10 cellular contexts compared by ENCODE assay signal in the genomic region with DNA sequence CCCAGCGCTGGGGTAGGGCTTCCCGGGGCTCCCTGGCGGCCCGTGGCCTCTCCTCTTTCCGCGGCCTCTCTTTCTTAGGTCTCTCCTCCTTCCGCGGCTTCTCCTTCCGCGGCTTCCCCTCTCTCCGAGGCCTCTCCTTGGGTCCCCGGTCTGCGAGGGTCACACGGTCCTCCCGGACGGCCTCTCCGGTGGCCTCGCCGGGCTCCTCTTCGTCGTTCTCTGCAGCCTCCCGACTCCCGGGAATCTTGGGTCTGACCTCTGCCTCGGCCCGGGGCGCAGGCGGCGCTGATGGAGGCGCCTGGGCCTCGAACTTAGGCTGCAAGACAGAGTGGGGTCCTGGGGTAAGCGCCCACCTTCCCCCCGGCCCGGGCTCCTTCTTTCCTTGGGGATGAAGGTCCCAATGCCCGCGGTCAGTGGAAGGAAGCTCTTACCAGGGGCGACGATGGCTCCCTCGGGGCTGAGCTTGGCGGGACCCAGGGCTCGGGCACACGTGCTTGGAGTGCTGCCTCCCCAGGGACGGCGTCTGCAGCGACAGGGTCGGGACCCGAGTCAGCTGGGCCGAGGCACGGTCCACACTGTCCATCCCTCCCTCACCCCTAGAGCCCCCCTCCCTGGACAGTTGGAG. TPM values are rescaled to one million over a fixed set of nuclear protein-coding genes. Genes with fewer than 3 reads are reported as not detected.
DNase-seq lines count a peak whose midpoint lies in the region; ATAC-seq, FAIRE-seq and TF ChIP-seq lines count a peak whose summit lies in the region.
"Had no signal": no experiment of that assay in that cellular context is flagged by ENCODE, and none has a peak within 500 bp of the region (broad histone marks: within the 10 kb centered on the region; RNA-seq: fewer than 3 reads in every experiment).

No MANE protein-coding gene starts in this region.

- H3K36me3 Mint-ChIP-seq in activated naive CD8-positive, alpha-beta T cell treated with anti-CD3 and anti-CD28 coated beads, Interleukin-2, amount 10 ng/mL, durations not matched to agents 7 days and 5 days: no peaks in the 10 kb centered on the region
- peaks cover 0 to 4% (median 0%) of the 10 kb centered on the region in 3 donors for H3K36me3 Mint-ChIP-seq in naive thymus-derived CD8-positive, alpha-beta T cell

- FAIRE-seq in GM12892 (lab: Jason Lieb, UNC): no peak

- ATAC-seq in activated naive CD8-positive, alpha-beta T cell treated with anti-CD3 and anti-CD28 coated beads, Interleukin-2, amount 10 ng/mL, durations not matched to agents 7 days and 5 days (ENCODE audit: low read depth): no peak
- peak in 1 of 2 donors; percentile 1 for ATAC-seq in naive thymus-derived CD8-positive, alpha-beta T cell
- no peak for ATAC-seq in HG03354 (IDR thresholded peaks at IDR 0.05; ENCODE audit: poor library complexity, severe bottlenecking, unreplicated experiment)

- H3K4me2 ChIP-seq in BLaER1 treated with 17β-estradiol and CSF1 and Interleukin-3, amounts not matched to agents 10 nM and 100 nM: peak overlapping the region; percentile 71 to 98 (median 86)

- peak overlapping the region in 8 of 11 experiments; percentile 0 to 57 (median 40); a peak in 12 of 22 replicates for H3K9ac ChIP-seq in BLaER1 treated with 17β-estradiol and CSF1 and Interleukin-3, amounts not matched to agents 10 nM and 100 nM

- POLR2A ChIA-PET in activated naive CD8-positive, alpha-beta T cell treated with anti-CD3 and anti-CD28 coated beads, Interleukin-2, amount 10 ng/mL, durations not matched to agents 7 days and 5 days (lab: Charles Lee): interaction anchor here (0.6 to 5.4 kb wide), 5 partner anchors 13 to 1301 kb away, joined by 3 to 31 read pairs (median 5); no protein-coding TSS in a partner anchor
- POLR2A ChIA-PET in naive thymus-derived CD8-positive, alpha-beta T cell (lab: Charles Lee): interaction anchor here (0.6 to 15.8 kb wide), 10 partner anchors 8 to 233 kb away, joined by 3 to 370 read pairs (median 10); a partner anchor contains a TSS

- peaks cover 3% of the 10 kb centered on the region for H3K4me1 Mint-ChIP-seq in activated naive CD8-positive, alpha-beta T cell treated with anti-CD3 and anti-CD28 coated beads, Interleukin-2, amount 10 ng/mL, durations not matched to agents 7 days and 5 days
- peaks cover 3 to 23% (median 17%) of the 10 kb centered on the region in 4 donors for H3K4me1 Mint-ChIP-seq in naive thymus-derived CD8-positive, alpha-beta T cell

- DNase-seq in Daoy (ENCODE audit: low read depth) (peak; percentile 19), epidermal melanocyte (ENCODE audit: insufficient read length, low spot score) (no peak), NCI-H510A treated with DMSO at 0.1 percent for 48 hours (lab: John Stamatoyannopoulos, UW) (no peak), GM12892 (ENCODE audit: insufficient read length) (no peak)
- no peak for DNase-seq in activated naive CD8-positive, alpha-beta T cell treated with anti-CD3 and anti-CD28 coated beads, Interleukin-2, amount 10 ng/mL, durations not matched to agents 7 days and 5 days
- DNase-seq in naive thymus-derived CD8-positive, alpha-beta T cell: peak in 1 of 10 donors; percentile 29
- DNase-seq: stimulated activated CD4-positive, alpha-beta T cell treated with anti-CD3 and anti-CD28 coated beads, Interleukin-4, amount 100 ng/mL, for 1 hour had no signal

- peaks cover 59 to 66% (median 63%) of the 10 kb centered on the region in 11 experiments for H3K27me3 ChIP-seq in BLaER1 treated with 17β-estradiol and CSF1 and Interleukin-3, amounts not matched to agents 10 nM and 100 nM

- peaks cover 40 to 66% (median 60%) of the 10 kb centered on the region in 10 experiments for H3K4me1 ChIP-seq in BLaER1 treated with 17β-estradiol and CSF1 and Interleukin-3, amounts not matched to agents 10 nM and 100 nM

- H3K4me3 Mint-ChIP-seq in activated naive CD8-positive, alpha-beta T cell treated with anti-CD3 and anti-CD28 coated beads, Interleukin-2, amount 10 ng/mL, durations not matched to agents 7 days and 5 days: peak overlapping the region; percentile 58
- peak overlapping the region; percentile 71 to 86 (median 82) for H3K4me3 Mint-ChIP-seq in naive thymus-derived CD8-positive, alpha-beta T cell

- H3K9me3 ChIP-seq in BLaER1 treated with 17β-estradiol and CSF1 and Interleukin-3, amounts not matched to agents 10 nM and 100 nM (replicated peaks in 1 of 11): peaks cover 0 to 13% (median 7%) of the 10 kb centered on the region in 11 experiments; a peak in 8 of 22 replicates

- no peaks in the 10 kb centered on the region for H3K9me3 Mint-ChIP-seq in activated naive CD8-positive, alpha-beta T cell treated with anti-CD3 and anti-CD28 coated beads, Interleukin-2, amount 10 ng/mL, durations not matched to agents 7 days and 5 days
- H3K9me3 Mint-ChIP-seq in naive thymus-derived CD8-positive, alpha-beta T cell: no peaks in the 10 kb centered on the region

- H3K36me3 ChIP-seq in BLaER1 treated with 17β-estradiol and CSF1 and Interleukin-3, amounts not matched to agents 10 nM and 100 nM: peaks cover 17 to 42% (median 25%) of the 10 kb centered on the region in 11 experiments; a peak in 21 of 22 replicates

- H3K27me3 Mint-ChIP-seq in activated naive CD8-positive, alpha-beta T cell treated with anti-CD3 and anti-CD28 coated beads, Interleukin-2, amount 10 ng/mL, durations not matched to agents 7 days and 5 days: peaks cover 22% of the 10 kb centered on the region
- H3K27me3 Mint-ChIP-seq in naive thymus-derived CD8-positive, alpha-beta T cell: peaks cover 0 to 4% (median 0%) of the 10 kb centered on the region in 5 donors

- no peak overlapping the region for H3K27ac ChIP-seq in BLaER1 treated with 17β-estradiol and CSF1 and Interleukin-3, amounts not matched to agents 10 nM and 100 nM

- H3K27ac Mint-ChIP-seq in activated naive CD8-positive, alpha-beta T cell treated with anti-CD3 and anti-CD28 coated beads, Interleukin-2, amount 10 ng/mL, durations not matched to agents 7 days and 5 days: no peak overlapping the region
- peak overlapping the region in 1 of 10 donors; percentile 37 for H3K27ac Mint-ChIP-seq in naive thymus-derived CD8-positive, alpha-beta T cell

- TF ChIP-seq POLR2A in GM12892 (IDR thresholded peaks at IDR 0.05; ENCODE audit: low read depth, low read length): no peak

- H4K20me1 ChIP-seq in BLaER1 treated with 17β-estradiol and CSF1 and Interleukin-3, amounts not matched to agents 10 nM and 100 nM: peaks cover 21 to 69% (median 66%) of the 10 kb centered on the region in 11 experiments; a peak in 21 of 22 replicates

- H3K4me3 ChIP-seq in BLaER1 treated with 17β-estradiol and CSF1 and Interleukin-3, amounts not matched to agents 10 nM and 100 nM: peak overlapping the region; percentile 21 to 55 (median 36); a peak in 19 of 20 replicates

RNA-seq across cellular contexts. Expression of a gene that starts 3.5 kb away (rescaled TPM):
- 0.51 and 2.2 TPM in 2 replicates for total RNA-seq in Daoy (2014; rRNA removed; shearing (Covaris generic))
- 10 to 100 TPM in 1 of 2 experiments, 1 to 10 TPM in 1; 9.7 to 10.4 TPM for total RNA-seq in activated naive CD8-positive, alpha-beta T cell treated with anti-CD3 and anti-CD28 coated beads, Interleukin-2, amount 10 ng/mL, durations not matched to agents 7 days and 5 days
- 10 to 100 TPM; 13.6 to 14.0 TPM for total RNA-seq in naive thymus-derived CD8-positive, alpha-beta T cell
- not detected for polyA plus RNA-seq in naive thymus-derived CD8-positive, alpha-beta T cell
- polyA plus RNA-seq in GM12892 (2012; ENCODE audit: missing spikeins): not detected

RNA-seq across cellular contexts. Expression of a gene that starts 3.6 kb away (rescaled TPM):
- 1.6 TPM in 1 of 2 replicates, not detected in the other for total RNA-seq in Daoy (2014; rRNA removed; shearing (Covaris generic))
- total RNA-seq in activated naive CD8-positive, alpha-beta T cell treated with anti-CD3 and anti-CD28 coated beads, Interleukin-2, amount 10 ng/mL, durations not matched to agents 7 days and 5 days: 1 to 10 TPM; 1.1 to 1.4 TPM
- total RNA-seq in naive thymus-derived CD8-positive, alpha-beta T cell: under 1 TPM in 1 of 2 experiments, not detected in 1; 0.70 TPM
- 1 to 10 TPM in 1 of 3 donors, under 1 TPM in 2; 0.41 to 1.3 (median 0.59) TPM for polyA plus RNA-seq in naive thymus-derived CD8-positive, alpha-beta T cell
- 0.64 TPM for polyA plus RNA-seq in GM12892 (2012; ENCODE audit: missing spikeins)

RNA-seq across cellular contexts. Expression of a gene that starts 16.0 kb away (rescaled TPM):
- total RNA-seq in Daoy (2014; rRNA removed; shearing (Covaris generic)): 26.3 and 47.7 TPM in 2 replicates
- total RNA-seq in activated naive CD8-positive, alpha-beta T cell treated with anti-CD3 and anti-CD28 coated beads, Interleukin-2, amount 10 ng/mL, durations not matched to agents 7 days and 5 days: 100 to 1,000 TPM; 171 TPM
- 100 to 1,000 TPM; 149 to 162 TPM for total RNA-seq in naive thymus-derived CD8-positive, alpha-beta T cell
- 10 to 100 TPM; 16.3 to 33.5 (median 26.0) TPM for polyA plus RNA-seq in naive thymus-derived CD8-positive, alpha-beta T cell
- polyA plus RNA-seq in GM12892 (2012; ENCODE audit: missing spikeins): 15.6 TPM

RNA-seq across cellular contexts. Expression of a gene that starts 16.5 kb away (rescaled TPM):
- total RNA-seq in Daoy (2014; rRNA removed; shearing (Covaris generic)): 70.9 and 101 TPM in 2 replicates
- 10 to 100 TPM; 69.8 to 71.3 TPM for total RNA-seq in activated naive CD8-positive, alpha-beta T cell treated with anti-CD3 and anti-CD28 coated beads, Interleukin-2, amount 10 ng/mL, durations not matched to agents 7 days and 5 days
- total RNA-seq in naive thymus-derived CD8-positive, alpha-beta T cell: 10 to 100 TPM; 56.7 to 59.8 TPM
- polyA plus RNA-seq in naive thymus-derived CD8-positive, alpha-beta T cell: 100 to 1,000 TPM in 2 of 3 donors, 10 to 100 TPM in 1; 85.2 to 106 (median 101) TPM
- polyA plus RNA-seq in GM12892 (2012; ENCODE audit: missing spikeins): 41.7 TPM

RNA-seq across cellular contexts. Expression of a gene that starts 29.4 kb away (rescaled TPM):
- not detected in 2 replicates for total RNA-seq in Daoy (2014; rRNA removed; shearing (Covaris generic))
- under 1 TPM in 1 of 2 experiments, not detected in 1; 0.14 TPM for total RNA-seq in activated naive CD8-positive, alpha-beta T cell treated with anti-CD3 and anti-CD28 coated beads, Interleukin-2, amount 10 ng/mL, durations not matched to agents 7 days and 5 days
- total RNA-seq in naive thymus-derived CD8-positive, alpha-beta T cell: under 1 TPM; 0.14 to 0.23 TPM
- polyA plus RNA-seq in naive thymus-derived CD8-positive, alpha-beta T cell: under 1 TPM in 1 of 3 donors, not detected in 2; 0.15 TPM
- 0.85 TPM for polyA plus RNA-seq in GM12892 (2012; ENCODE audit: missing spikeins)
- total RNA-seq: G401 had no signal
